ENCODE assay signal across 8 cellular contexts in the genomic region with DNA sequence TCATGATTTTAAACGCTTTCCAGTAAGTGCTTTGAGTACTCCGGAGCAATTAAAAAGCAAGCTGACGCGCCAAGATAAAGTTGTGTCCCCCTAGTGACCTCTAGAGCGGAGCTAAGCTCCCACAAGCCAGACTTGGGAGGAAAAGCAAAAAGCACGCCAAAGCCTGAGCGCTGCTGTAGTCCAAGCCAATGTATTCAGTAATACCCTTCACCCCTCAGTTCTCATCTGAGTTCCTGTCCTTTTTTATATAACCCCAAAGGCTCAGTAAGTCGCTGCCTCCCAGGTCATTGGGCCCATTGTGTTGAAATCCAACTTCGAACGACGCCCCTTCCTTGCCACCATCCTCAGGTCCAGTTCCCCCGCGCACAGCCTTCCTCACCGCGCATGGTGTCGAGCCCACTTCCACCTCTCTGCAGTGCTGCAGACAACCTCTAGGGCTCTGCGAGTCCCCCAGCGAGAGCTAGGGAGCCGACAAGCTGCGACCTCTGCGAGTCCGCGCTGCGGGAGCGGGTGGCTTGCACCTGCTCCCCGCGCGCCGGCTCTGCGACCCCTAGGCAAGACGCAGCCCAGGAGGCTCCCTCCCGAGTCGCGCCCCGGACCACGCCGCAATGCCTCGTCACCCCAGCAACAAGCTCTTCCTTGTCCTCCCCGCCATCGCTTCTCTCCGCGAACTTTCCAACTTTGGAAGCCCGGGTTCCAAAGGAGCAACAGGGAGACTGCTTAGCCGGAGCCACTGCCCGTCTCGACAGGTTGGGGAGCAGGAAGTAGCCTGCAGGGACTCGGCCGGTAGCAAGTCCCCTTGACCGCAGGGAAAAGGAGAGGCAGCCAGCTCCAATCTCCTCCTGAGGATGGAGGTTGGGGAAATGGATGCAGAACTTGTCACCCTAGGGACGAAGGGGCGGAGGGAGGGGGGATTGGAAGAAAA. TPM values are rescaled to one million over a fixed set of nuclear protein-coding genes. Genes with fewer than 3 reads are reported as not detected.
DNase-seq lines count a peak whose midpoint lies in the region; ATAC-seq and TF ChIP-seq lines count a peak whose summit lies in the region.

No MANE protein-coding gene starts in this region.

- peak overlapping the region; percentile 67 for H3K27ac ChIP-seq in neural cell (ENCODE audit: low read length)
- no peak overlapping the region for H3K27ac ChIP-seq in upper lobe of right lung

- H3K9me2 ChIP-seq in neural cell (ENCODE audit: insufficient read depth, low read length): no peaks in the 10 kb centered on the region

- H2AFZ ChIP-seq in neural cell (ENCODE audit: low read depth, low read length): peak overlapping the region; percentile 49

- DNase-seq in activated CD4-positive, alpha-beta T cell treated with anti-CD3 and anti-CD28 coated beads for 48 hours: peak; percentile 71
- no peak for DNase-seq in activated CD4-positive, alpha-beta T cell treated with anti-CD3 and anti-CD28 coated beads, Interleukin-2, amount 50 U/mL, for 1 hour
- peak; percentile 66 to 90 (median 83) for DNase-seq in NCI-H1417 (lab: John Stamatoyannopoulos, UW)
- peak; percentile 54 for DNase-seq in activated CD8-positive, alpha-beta T cell treated with anti-CD3 and anti-CD28 coated beads, Interleukin-2, amount 10 ng/mL, durations not matched to agents 7 days and 5 days
- no peak for DNase-seq in fibroblast of the aortic adventitia (ENCODE audit: low read depth)
- DNase-seq in upper lobe of right lung: peak; percentile 65

- CTCF ChIA-PET in activated CD8-positive, alpha-beta T cell treated with anti-CD3 and anti-CD28 coated beads, Interleukin-2, amount 10 ng/mL, durations not matched to agents 7 days and 5 days (lab: Charles Lee): interaction anchor here (1.0 to 1.8 kb wide), 4 partner anchors 9 to 18 kb away, joined by 3 to 7 read pairs (median 4); no protein-coding TSS in a partner anchor

- no peaks in the 10 kb centered on the region for H3K9me3 ChIP-seq in neural cell (ENCODE audit: low read length)
- H3K9me3 ChIP-seq in upper lobe of right lung: no peaks in the 10 kb centered on the region

- no peak overlapping the region for H3K27ac Mint-ChIP-seq in activated CD8-positive, alpha-beta T cell treated with anti-CD3 and anti-CD28 coated beads, Interleukin-2, amount 10 ng/mL, durations not matched to agents 7 days and 5 days

- peaks cover 57% of the 10 kb centered on the region for H3K27me3 Mint-ChIP-seq in activated CD8-positive, alpha-beta T cell treated with anti-CD3 and anti-CD28 coated beads, Interleukin-2, amount 10 ng/mL, durations not matched to agents 7 days and 5 days (ENCODE audit: low read depth)

- no peaks in the 10 kb centered on the region for H3F3A ChIP-seq in neural cell (ENCODE audit: insufficient read depth, low read length, poor library complexity, severe bottlenecking)

- peaks cover 15% of the 10 kb centered on the region for H3K4me1 ChIP-seq in upper lobe of right lung

- H3K36me3 Mint-ChIP-seq in activated CD8-positive, alpha-beta T cell treated with anti-CD3 and anti-CD28 coated beads, Interleukin-2, amount 10 ng/mL, durations not matched to agents 7 days and 5 days (ENCODE audit: low read depth): no peaks in the 10 kb centered on the region

- H3K79me2 ChIP-seq in neural cell (replicated peaks; ENCODE audit: insufficient read depth, low read length): peaks cover 40% of the 10 kb centered on the region

- H3K36me3 ChIP-seq in neural cell (ENCODE audit: insufficient read depth, low read length) (no peaks in the 10 kb centered on the region), upper lobe of right lung (no peaks in the 10 kb centered on the region)

- H3K4me3 ChIP-seq in fibroblast of the aortic adventitia (ENCODE audit: low read depth, low read length): peak overlapping the region; percentile 55
- peak overlapping the region; percentile 87 for H3K4me3 ChIP-seq in neural cell (ENCODE audit: low read length)
- peak overlapping the region; percentile 28 for H3K4me3 ChIP-seq in upper lobe of right lung

- H3K4me2 ChIP-seq in neural cell (ENCODE audit: low read length): peak overlapping the region; percentile 96

- TF ChIP-seq EP300 in neural cell (conservative IDR thresholded peaks at IDR 0.05; ENCODE audit: poor library complexity, severe bottlenecking): no peak

- H3K4me3 Mint-ChIP-seq in activated CD8-positive, alpha-beta T cell treated with anti-CD3 and anti-CD28 coated beads, Interleukin-2, amount 10 ng/mL, durations not matched to agents 7 days and 5 days: peak overlapping the region; percentile 51

- intact Hi-C loops in upper lobe of right lung (cut with DNase I): no loop called here

- no peaks in the 10 kb centered on the region for H3K9me3 Mint-ChIP-seq in activated CD8-positive, alpha-beta T cell treated with anti-CD3 and anti-CD28 coated beads, Interleukin-2, amount 10 ng/mL, durations not matched to agents 7 days and 5 days (ENCODE audit: insufficient read depth)

- ATAC-seq in HG02571 (IDR thresholded peaks at IDR 0.05; ENCODE audit: unreplicated experiment) (peak; percentile 86), upper lobe of right lung (peak; percentile 73)
- peak; percentile 85 for ATAC-seq in activated CD8-positive, alpha-beta T cell treated with anti-CD3 and anti-CD28 coated beads, Interleukin-2, amount 10 ng/mL, durations not matched to agents 7 days and 5 days

- H3K4me1 Mint-ChIP-seq in activated CD8-positive, alpha-beta T cell treated with anti-CD3 and anti-CD28 coated beads, Interleukin-2, amount 10 ng/mL, durations not matched to agents 7 days and 5 days (ENCODE audit: low read depth): peaks cover 10% of the 10 kb centered on the region

- H4K20me1 ChIP-seq in neural cell (ENCODE audit: insufficient read depth): no peaks in the 10 kb centered on the region

- POLR2A ChIA-PET in activated CD8-positive, alpha-beta T cell treated with anti-CD3 and anti-CD28 coated beads, Interleukin-2, amount 10 ng/mL, durations not matched to agents 7 days and 5 days (lab: Charles Lee): interaction anchor here (1.1 kb wide), 1 partner anchor 15 kb away, joined by 3 read pairs; no protein-coding TSS in a partner anchor

- H3K27me3 ChIP-seq in neural cell (ENCODE audit: insufficient read depth, low read depth, low read length): no peaks in the 10 kb centered on the region
- peaks cover 49% of the 10 kb centered on the region for H3K27me3 ChIP-seq in upper lobe of right lung

- TF ChIP-seq RAD21 in neural cell (conservative IDR thresholded peaks at IDR 0.05): peak; percentile 62

- H3K9ac ChIP-seq in neural cell (ENCODE audit: low read length): peak overlapping the region; percentile 76

- TF ChIP-seq CTCF in fibroblast of the aortic adventitia (IDR thresholded peaks at IDR 0.05; ENCODE audit: insufficient read depth, low read length): peak; percentile 56
- peak; percentile 87 for TF ChIP-seq CTCF in neural cell (IDR thresholded peaks at IDR 0.05; ENCODE audit: poor library complexity, severe bottlenecking)
- TF ChIP-seq CTCF in upper lobe of right lung (IDR thresholded peaks at IDR 0.05): peak; percentile 34

TF ChIP-seq in neural cell, 6 proteins besides CTCF, POLR2A, EP300 and RAD21:
- TF ChIP-seq SMC3 (conservative IDR thresholded peaks at IDR 0.05; ENCODE audit: poor library complexity) (peak; percentile 54), EZH2 (IDR thresholded peaks at IDR 0.05; ENCODE audit: borderline replicate concordance, insufficient read depth, low read length, poor library complexity, severe bottlenecking) (no peak), TAF1 (IDR thresholded peaks at IDR 0.05; ENCODE audit: low read depth) (peak; percentile 66), POLR2AphosphoS5 (IDR thresholded peaks at IDR 0.05) (peak; percentile 31), MXI1 (conservative IDR thresholded peaks at IDR 0.05; ENCODE audit: poor library complexity, severe bottlenecking) (peak; percentile 70)
- TF ChIP-seq, protein P1, sequence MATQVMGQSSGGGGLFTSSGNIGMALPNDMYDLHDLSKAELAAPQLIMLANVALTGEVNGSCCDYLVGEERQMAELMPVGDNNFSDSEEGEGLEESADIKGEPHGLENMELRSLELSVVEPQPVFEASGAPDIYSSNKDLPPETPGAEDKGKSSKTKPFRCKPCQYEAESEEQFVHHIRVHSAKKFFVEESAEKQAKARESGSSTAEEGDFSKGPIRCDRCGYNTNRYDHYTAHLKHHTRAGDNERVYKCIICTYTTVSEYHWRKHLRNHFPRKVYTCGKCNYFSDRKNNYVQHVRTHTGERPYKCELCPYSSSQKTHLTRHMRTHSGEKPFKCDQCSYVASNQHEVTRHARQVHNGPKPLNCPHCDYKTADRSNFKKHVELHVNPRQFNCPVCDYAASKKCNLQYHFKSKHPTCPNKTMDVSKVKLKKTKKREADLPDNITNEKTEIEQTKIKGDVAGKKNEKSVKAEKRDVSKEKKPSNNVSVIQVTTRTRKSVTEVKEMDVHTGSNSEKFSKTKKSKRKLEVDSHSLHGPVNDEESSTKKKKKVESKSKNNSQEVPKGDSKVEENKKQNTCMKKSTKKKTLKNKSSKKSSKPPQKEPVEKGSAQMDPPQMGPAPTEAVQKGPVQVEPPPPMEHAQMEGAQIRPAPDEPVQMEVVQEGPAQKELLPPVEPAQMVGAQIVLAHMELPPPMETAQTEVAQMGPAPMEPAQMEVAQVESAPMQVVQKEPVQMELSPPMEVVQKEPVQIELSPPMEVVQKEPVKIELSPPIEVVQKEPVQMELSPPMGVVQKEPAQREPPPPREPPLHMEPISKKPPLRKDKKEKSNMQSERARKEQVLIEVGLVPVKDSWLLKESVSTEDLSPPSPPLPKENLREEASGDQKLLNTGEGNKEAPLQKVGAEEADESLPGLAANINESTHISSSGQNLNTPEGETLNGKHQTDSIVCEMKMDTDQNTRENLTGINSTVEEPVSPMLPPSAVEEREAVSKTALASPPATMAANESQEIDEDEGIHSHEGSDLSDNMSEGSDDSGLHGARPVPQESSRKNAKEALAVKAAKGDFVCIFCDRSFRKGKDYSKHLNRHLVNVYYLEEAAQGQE (IDR thresholded peaks at IDR 0.05; ENCODE audit: borderline replicate concordance): peak; percentile 8
TF ChIP-seq in neural cell: peak in this region for 5.

RNA-seq across cellular contexts. Expression of a gene that starts 3.8 kb away (rescaled TPM):
- under 1 TPM; 0.21 to 0.26 TPM for total RNA-seq in activated CD8-positive, alpha-beta T cell treated with anti-CD3 and anti-CD28 coated beads, Interleukin-2, amount 10 ng/mL, durations not matched to agents 7 days and 5 days
- total RNA-seq in fibroblast of the aortic adventitia (ENCODE audit: low replicate concordance) (0.45 TPM in 1 of 2 replicates, not detected in the other), upper lobe of right lung (0.55 TPM)
- 44.5 and 53.0 TPM in 2 replicates for polyA plus RNA-seq in neural cell
- polyA minus RNA-seq in neural cell: 38.5 and 46.9 TPM in 2 replicates

Comparison
In these comparisons a context has a peak if more than half of its experiments do, and no peak if none do; other contexts are left out.
1. DNase-seq: peak in activated CD4-positive, alpha-beta T cell treated with anti-CD3 and anti-CD28 coated beads for 48 hours (single experiment), NCI-H1417 (3 of 3), activated CD8-positive, alpha-beta T cell treated with anti-CD3 and anti-CD28 coated beads, Interleukin-2, amount 10 ng/mL, durations not matched to agents 7 days and 5 days (single experiment) and upper lobe of right lung (single experiment); none in activated CD4-positive, alpha-beta T cell treated with anti-CD3 and anti-CD28 coated beads, Interleukin-2, amount 50 U/mL, for 1 hour (single experiment) and fibroblast of the aortic adventitia (single experiment).
2. H3K4me3 ChIP-seq: peak in every context shown above with its lines; median percentile 87 in neural cell; 55 in fibroblast of the aortic adventitia; 28 in upper lobe of right lung.
3. CTCF ChIP-seq: peak in every context shown above with its lines; median percentile 87 in neural cell; 56 in fibroblast of the aortic adventitia; 34 in upper lobe of right lung.
4. Peak in every context shown above with its lines, with median percentiles within 50 percentile points of each other: ATAC-seq.